ENCODE assay signal across 11 cellular contexts in genomic region chr15:64158363-64159134, GRCh38. TPM values are rescaled to one million over a fixed set of nuclear protein-coding genes. Genes with fewer than 3 reads are reported as not detected.
A peak's percentile ranks its signal among the peaks of the same experiment; 100 is the strongest.
DNase-seq lines count a peak whose midpoint lies in the region; ATAC-seq, FAIRE-seq and TF ChIP-seq lines count a peak whose summit lies in the region.
"Had no signal": no experiment of that assay in that cellular context is flagged by ENCODE, and none has a peak within 500 bp of the region (broad histone marks: within the 10 kb centered on the region; RNA-seq: fewer than 3 reads in every experiment).

No MANE protein-coding gene starts in this region.

- no peak for DNase-seq in GM23248
- no peak for DNase-seq in activated naive CD8-positive, alpha-beta T cell treated with anti-CD3 and anti-CD28 coated beads for 36 hours
- DNase-seq in HepG2 (ENCODE audit: low spot score) = no peak
- no peak for DNase-seq in DMS153 treated with DMSO at 0.1 percent for 48 hours (lab: John Stamatoyannopoulos, UW; ENCODE audit: unreplicated experiment)
- no peak for DNase-seq in SIG-M5 (lab: John Stamatoyannopoulos, UW)
- DNase-seq: activated CD4-positive, CD25-positive, alpha-beta regulatory T cell treated with anti-CD3 and anti-CD28 coated beads, Interleukin-2, amount 50 U/mL, for 72 hours had no signal

- no peak overlapping the region for H3K4me3 Mint-ChIP-seq in activated naive CD8-positive, alpha-beta T cell treated with anti-CD3 and anti-CD28 coated beads for 36 hours

- TF ChIP-seq CTCF in HepG2 (CRISPR knock-in tag; IDR thresholded peaks at IDR 0.05) = no peak

- in situ Hi-C loops in GM23248 (cut with MboI) = no loop called here
- in situ Hi-C loops in HepG2 (cut with HindIII; ENCODE audit: extremely low pct_ligation_motif_present, low pct_unique_long_range_greater_than_20kb) = no loop called here

- peaks cover 36% of the 10 kb centered on the region for H3K36me3 Mint-ChIP-seq in activated naive CD8-positive, alpha-beta T cell treated with anti-CD3 and anti-CD28 coated beads for 36 hours

- no peak for TF ChIP-seq RAD21 in HepG2 (CRISPR knock-in tag; IDR thresholded peaks at IDR 0.05)

- no peaks in the 10 kb centered on the region for H3K27me3 ChIP-seq in BLaER1 treated with 17β-estradiol and CSF1 and Interleukin-3, amounts not matched to agents 10 nM and 100 nM
- no peaks in the 10 kb centered on the region for H3K27me3 ChIP-seq in GM23248 (replicated peaks; ENCODE audit: insufficient read depth)
- no peaks in the 10 kb centered on the region; a peak in 1 of 5 replicates for H3K27me3 ChIP-seq in HepG2 (ENCODE audit: control insufficient read depth in 1 of 2, insufficient read depth in 2 of 2, low read length in 2 of 2)
- H3K27me3 ChIP-seq: vagina had no signal

- peaks cover 43 to 80% (median 62%) of the 10 kb centered on the region in 10 experiments for H3K4me1 ChIP-seq in BLaER1 treated with 17β-estradiol and CSF1 and Interleukin-3, amounts not matched to agents 10 nM and 100 nM
- H3K4me1 ChIP-seq in GM23248 (ENCODE audit: insufficient read depth) (peaks cover 19% of the 10 kb centered on the region), HepG2 (ENCODE audit: insufficient read depth, low read length) (peaks cover 44% of the 10 kb centered on the region)

- no peaks in the 10 kb centered on the region for H3K9me2 ChIP-seq in GM23248 (ENCODE audit: insufficient read depth)

- peaks cover 79% of the 10 kb centered on the region for H3F3A ChIP-seq in GM23248 (ENCODE audit: insufficient read depth)

- H2AFZ ChIP-seq in GM23248 = no peak overlapping the region
- no peak overlapping the region for H2AFZ ChIP-seq in HepG2 (ENCODE audit: low read length)

- peak overlapping the region; percentile 89 to 99 (median 98) for H3K4me2 ChIP-seq in BLaER1 treated with 17β-estradiol and CSF1 and Interleukin-3, amounts not matched to agents 10 nM and 100 nM
- H3K4me2 ChIP-seq in GM23248 (ENCODE audit: unreplicated experiment) (no peak overlapping the region), HepG2 (ENCODE audit: low read depth, low read length) (peak overlapping the region; percentile 33; the same call in 1 of the 2 replicates)
- H3K4me2 ChIP-seq: smooth muscle cell had no signal

- POLR2A ChIA-PET in HepG2 (lab: Yijun Ruan, JAX) = no interaction called here

- TF ChIP-seq POLR2A in HepG2 (IDR thresholded peaks at IDR 0.05; ENCODE audit: insufficient read depth in 1 of 2, low read depth in 2 of 2, low read length in 2 of 2) = no peak; a peak in 3 of 4 replicates

- H3K79me2 ChIP-seq in GM23248 (ENCODE audit: insufficient read depth) (peaks cover 44% of the 10 kb centered on the region), HepG2 (ENCODE audit: insufficient read depth, low read length) (peaks cover 31% of the 10 kb centered on the region)

- peak overlapping the region in 3 of 10 experiments; percentile 78 to 92 (median 83); a peak in 4 of 20 replicates for H3K4me3 ChIP-seq in BLaER1 treated with 17β-estradiol and CSF1 and Interleukin-3, amounts not matched to agents 10 nM and 100 nM
- H3K4me3 ChIP-seq in GM23248 (no peak overlapping the region), HepG2 (replicated peaks in 1 of 3; ENCODE audit: insufficient read depth in 1 of 3, low read depth in 2 of 3, low read length in 3 of 3) (no peak overlapping the region)
- H3K4me3 ChIP-seq: smooth muscle cell, vagina had no signal

- no peaks in the 10 kb centered on the region for H3K9me3 ChIP-seq in BLaER1 treated with 17β-estradiol and CSF1 and Interleukin-3, amounts not matched to agents 10 nM and 100 nM (replicated peaks in 1 of 11)
- H3K9me3 ChIP-seq in GM23248 (ENCODE audit: low read depth) (no peaks in the 10 kb centered on the region), HepG2 (ENCODE audit: low read length) (no peaks in the 10 kb centered on the region)
- H3K9me3 ChIP-seq: vagina had no signal

- H3K4me1 Mint-ChIP-seq in activated naive CD8-positive, alpha-beta T cell treated with anti-CD3 and anti-CD28 coated beads for 36 hours = peaks cover 33% of the 10 kb centered on the region

- peak overlapping the region in 6 of 11 experiments; percentile 4 to 43 (median 30); a peak in 8 of 22 replicates for H3K27ac ChIP-seq in BLaER1 treated with 17β-estradiol and CSF1 and Interleukin-3, amounts not matched to agents 10 nM and 100 nM
- peak overlapping the region; percentile 26 for H3K27ac ChIP-seq in GM23248
- H3K27ac ChIP-seq in HepG2 (ENCODE audit: extremely low read length, insufficient read depth, low read length) = peak overlapping the region; percentile 16
- H3K27ac ChIP-seq: vagina had no signal

- WGBS in GM23248 (ENCODE audit: low coverage in 1 of 2, low lambda C conversion rate in 2 of 2, missing lambda C conversion rate in 2 of 2), 2 experiments = 85 to 86% methylated on average over 11 of the region's 11 CpGs
- 89% methylated on average over 11 of the region's 11 CpGs for WGBS in HepG2 (ENCODE audit: low lambda C conversion rate)

- intact Hi-C loops in HepG2 (cut with micrococcal nuclease; ENCODE audit: unreplicated experiment) = no loop called here

- H3K9me3 Mint-ChIP-seq in activated naive CD8-positive, alpha-beta T cell treated with anti-CD3 and anti-CD28 coated beads for 36 hours = no peaks in the 10 kb centered on the region

- BruUV-seq in HepG2 (replicated peaks; lab: Mats Ljungman, UMichigan) = no TSS peak

- peaks cover 68 to 88% (median 83%) of the 10 kb centered on the region in 11 experiments; a peak in 21 of 22 replicates for H4K20me1 ChIP-seq in BLaER1 treated with 17β-estradiol and CSF1 and Interleukin-3, amounts not matched to agents 10 nM and 100 nM
- H4K20me1 ChIP-seq in GM23248 (ENCODE audit: insufficient read depth) = 0 out of 2 replicates have a peak, but pooled peaks cover 11% of the 10 kb centered on the region
- H4K20me1 ChIP-seq in HepG2 (ENCODE audit: insufficient read depth, low read length) = peaks cover 44% of the 10 kb centered on the region

- FAIRE-seq in HepG2 (lab: Jason Lieb, UNC) = no peak

- CTCF ChIA-PET in HepG2 (lab: Yijun Ruan, JAX; ENCODE audit: low intra/inter-chr PET ratio, low total read pairs) = no interaction called here

- H3K36me3 ChIP-seq in BLaER1 treated with 17β-estradiol and CSF1 and Interleukin-3, amounts not matched to agents 10 nM and 100 nM = peaks cover 75 to 83% (median 80%) of the 10 kb centered on the region in 11 experiments
- H3K36me3 ChIP-seq in GM23248 (ENCODE audit: low read depth) (peaks cover 55% of the 10 kb centered on the region), HepG2 (replicated peaks in 1 of 2; ENCODE audit: control insufficient read depth in 1 of 2, insufficient read depth in 2 of 2, low read length in 2 of 2) (peaks cover 32 to 49% of the 10 kb centered on the region in 2 experiments)

- H3K27me3 Mint-ChIP-seq in activated naive CD8-positive, alpha-beta T cell treated with anti-CD3 and anti-CD28 coated beads for 36 hours = peaks cover under 1% of the 10 kb centered on the region

- peak overlapping the region; percentile 55 for H3K27ac Mint-ChIP-seq in activated naive CD8-positive, alpha-beta T cell treated with anti-CD3 and anti-CD28 coated beads for 36 hours

- TF ChIP-seq EP300 in HepG2 (IDR thresholded peaks at IDR 0.05; ENCODE audit: low read depth in 2 of 2, low read length in 2 of 2) (no peak), HepG2 (CRISPR knock-in tag; IDR thresholded peaks at IDR 0.05; ENCODE audit: borderline replicate concordance) (no peak)

- H3K9ac ChIP-seq in BLaER1 treated with 17β-estradiol and CSF1 and Interleukin-3, amounts not matched to agents 10 nM and 100 nM = peak overlapping the region; percentile 36 to 96 (median 54); a peak in 19 of 22 replicates
- H3K9ac ChIP-seq in GM23248 (peak overlapping the region; percentile 91), HepG2 (ENCODE audit: insufficient read depth, low read depth, low read length) (peak overlapping the region; percentile 20; the same call in 1 of the 2 replicates)

- ATAC-seq in HepG2 = no peak
- no peak for ATAC-seq in HG03159 (IDR thresholded peaks at IDR 0.05; ENCODE audit: unreplicated experiment)
- no peak for ATAC-seq in HG02763 (IDR thresholded peaks at IDR 0.05; ENCODE audit: unreplicated experiment)

RNA-seq across cellular contexts. Expression of gene PPIB, which starts 4.3 kb away (rescaled TPM):
- total RNA-seq in GM23248 (2014; rRNA removed; shearing (Covaris generic)) = 994 and 1,188 TPM in 2 replicates
- polyA plus RNA-seq in GM23248 (2016; fragmentation: Nextera tagmentation; extraction: Ambion mirVana) (1,748 and 1,763 TPM in 2 replicates), HepG2 (2011; rRNA removed) (720 and 780 TPM in 2 replicates)
- 100 to 1,000 TPM; 315 to 318 TPM for total RNA-seq in activated naive CD8-positive, alpha-beta T cell treated with anti-CD3 and anti-CD28 coated beads for 36 hours
- total RNA-seq in HepG2 (2016; rRNA removed; fragmentation: Illumina TruSeq; extraction: Trizol) = 476 and 882 TPM in 2 replicates
- 310 and 329 TPM in 2 replicates for total RNA-seq in HepG2 (2016; cell fraction: cytosol; rRNA removed; fragmentation: Illumina TruSeq; extraction: Trizol; ENCODE audit: low read depth)
- 469 and 893 TPM in 2 replicates for total RNA-seq in HepG2 (2016; cell fraction: insoluble cytoplasmic fraction; rRNA removed; fragmentation: Illumina TruSeq; extraction: Trizol)
- 263 and 284 TPM in 2 replicates for total RNA-seq in HepG2 (2016; cell fraction: membrane; rRNA removed; fragmentation: Illumina TruSeq; extraction: Trizol)
- total RNA-seq in HepG2 (2016; cell fraction: nucleus; rRNA removed; fragmentation: Illumina TruSeq; extraction: Trizol) = 653 and 716 TPM in 2 replicates
- 860 and 980 TPM in 2 replicates for polyA plus RNA-seq in HepG2 (2011; cell fraction: cytosol; rRNA removed)
- polyA plus RNA-seq in HepG2 (2011; cell fraction: nucleus; rRNA removed) = 242 and 249 TPM in 2 replicates
- polyA plus RNA-seq in HepG2 (2012) = 536 and 675 TPM in 2 replicates
- 356 and 376 TPM in 2 replicates for polyA plus RNA-seq in HepG2 (2016; cell fraction: cytosol; fragmentation: Illumina TruSeq; extraction: Trizol; ENCODE audit: low read depth)
- 548 and 588 TPM in 2 replicates for polyA plus RNA-seq in HepG2 (2016; cell fraction: insoluble cytoplasmic fraction; fragmentation: Illumina TruSeq; extraction: Trizol; ENCODE audit: low read depth)
- polyA plus RNA-seq in HepG2 (2016; cell fraction: membrane; fragmentation: Illumina TruSeq; extraction: Trizol; ENCODE audit: low read depth) = 269 and 288 TPM in 2 replicates
- polyA plus RNA-seq in HepG2 (2016; cell fraction: nucleus; fragmentation: Illumina TruSeq; extraction: Trizol; ENCODE audit: insufficient read depth, low read depth) = 1,346 and 1,446 TPM in 2 replicates
- polyA minus RNA-seq in HepG2 (2011; rRNA and poly(A)+ RNA removed; ENCODE audit: low replicate concordance) = 378 and 425 TPM in 2 replicates
- polyA minus RNA-seq in HepG2 (2011; cell fraction: cytosol; rRNA and poly(A)+ RNA removed) = 221 and 246 TPM in 2 replicates
- polyA minus RNA-seq in HepG2 (2011; cell fraction: nucleus; rRNA and poly(A)+ RNA removed) = 88.7 and 104 TPM in 2 replicates

RNA-seq across cellular contexts. Expression of gene SNX22, which starts 7.0 kb away (rescaled TPM):
- total RNA-seq in GM23248 (2014; rRNA removed; shearing (Covaris generic)) = not detected in 2 replicates
- polyA plus RNA-seq in GM23248 (2016; fragmentation: Nextera tagmentation; extraction: Ambion mirVana) (0.66 and 0.94 TPM in 2 replicates), HepG2 (2011; rRNA removed) (2.3 and 2.4 TPM in 2 replicates)
- total RNA-seq in activated naive CD8-positive, alpha-beta T cell treated with anti-CD3 and anti-CD28 coated beads for 36 hours = under 1 TPM; 0.42 to 0.74 TPM
- 3.1 and 5.5 TPM in 2 replicates for total RNA-seq in HepG2 (2016; rRNA removed; fragmentation: Illumina TruSeq; extraction: Trizol)
- total RNA-seq in HepG2 (2016; cell fraction: cytosol; rRNA removed; fragmentation: Illumina TruSeq; extraction: Trizol; ENCODE audit: low read depth) = 1.2 TPM in 2 replicates
- 3.8 and 4.8 TPM in 2 replicates for total RNA-seq in HepG2 (2016; cell fraction: insoluble cytoplasmic fraction; rRNA removed; fragmentation: Illumina TruSeq; extraction: Trizol)
- 1.7 and 2.0 TPM in 2 replicates for total RNA-seq in HepG2 (2016; cell fraction: membrane; rRNA removed; fragmentation: Illumina TruSeq; extraction: Trizol)
- total RNA-seq in HepG2 (2016; cell fraction: nucleus; rRNA removed; fragmentation: Illumina TruSeq; extraction: Trizol) = 5.3 and 5.7 TPM in 2 replicates
- polyA plus RNA-seq in HepG2 (2011; cell fraction: cytosol; rRNA removed) = 1.00 and 1.3 TPM in 2 replicates
- 10.3 and 12.4 TPM in 2 replicates for polyA plus RNA-seq in HepG2 (2011; cell fraction: nucleus; rRNA removed)
- polyA plus RNA-seq in HepG2 (2012) = 2.3 and 2.6 TPM in 2 replicates
- 1.4 TPM in 2 replicates for polyA plus RNA-seq in HepG2 (2016; cell fraction: cytosol; fragmentation: Illumina TruSeq; extraction: Trizol; ENCODE audit: low read depth)
- 3.3 and 4.2 TPM in 2 replicates for polyA plus RNA-seq in HepG2 (2016; cell fraction: insoluble cytoplasmic fraction; fragmentation: Illumina TruSeq; extraction: Trizol; ENCODE audit: low read depth)
- polyA plus RNA-seq in HepG2 (2016; cell fraction: membrane; fragmentation: Illumina TruSeq; extraction: Trizol; ENCODE audit: low read depth) = 1.9 and 2.2 TPM in 2 replicates
- 11.9 and 12.0 TPM in 2 replicates for polyA plus RNA-seq in HepG2 (2016; cell fraction: nucleus; fragmentation: Illumina TruSeq; extraction: Trizol; ENCODE audit: insufficient read depth, low read depth)
- 0.68 and 5.4 TPM in 2 replicates for polyA minus RNA-seq in HepG2 (2011; rRNA and poly(A)+ RNA removed; ENCODE audit: low replicate concordance)
- polyA minus RNA-seq in HepG2 (2011; cell fraction: cytosol; rRNA and poly(A)+ RNA removed) = 0.40 and 1.1 TPM in 2 replicates
- polyA minus RNA-seq in HepG2 (2011; cell fraction: nucleus; rRNA and poly(A)+ RNA removed) = 7.0 TPM in 2 replicates
- total RNA-seq: smooth muscle cell, vagina had no signal

Comparison
In these comparisons a context has a peak if more than half of its experiments do, and no peak if none do; other contexts are left out.
1. H3K9ac ChIP-seq: peak in every context shown above with its lines; median percentile 91 in GM23248; 54 in BLaER1 treated with 17β-estradiol and CSF1 and Interleukin-3, amounts not matched to agents 10 nM and 100 nM; 20 in HepG2.